In genomic region chr15:91216000-91216399, GRCh38 we compare ENCODE assay signal across 18 cellular contexts.
"Had no signal": no experiment of that assay in that cellular context is flagged by ENCODE, and none has a peak within 500 bp of the region (broad histone marks: within the 10 kb centered on the region; RNA-seq: fewer than 3 reads in every experiment).

No MANE protein-coding gene starts in this region.

- H3K27ac ChIP-seq: RWPE1 had no signal

- DNase-seq: KBM-7; MV-4-11; NCI-H1048; NCI-H1105; NCI-H1436 treated with DMSO at 0.1 percent for 48 hours; NCI-H1694; NCI-H187 treated with DMSO at 0.1 percent for 48 hours; NCI-H2029 treated with DMSO at 0.1 percent for 48 hours; NCI-H2171 treated with DMSO at 0.1 percent for 48 hours; NCI-H345; NCI-H524; NCI-H82; NK-92 treated with Interleukin-12 subunit alpha and Interleukin-12 subunit beta, amount 100 ng/mL, for 24 hours; PC-3; SK-N-SH; SW 1271 had no signal

- ATAC-seq: Panc1, PC-3 had no signal

- H3K9me3 ChIP-seq: SK-N-SH had no signal
